1 cellular context compared by ENCODE assay signal in genomic region chr5:81450940-81451339, GRCh38.
TF ChIP-seq lines count a peak whose summit lies in the region.

No MANE protein-coding gene starts in this region.

TF ChIP-seq in WTC11, 78 proteins besides CTCF, POLR2A, EP300 and RAD21:
- no peak for TF ChIP-seq ARID4B (CRISPR knock-in tag; IDR thresholded peaks at IDR 0.05; ENCODE audit: borderline replicate concordance)
- peak; percentile 94 for TF ChIP-seq GABPB1 (CRISPR knock-in tag; IDR thresholded peaks at IDR 0.05)
- no peak for TF ChIP-seq EMX1 (CRISPR knock-in tag; IDR thresholded peaks at IDR 0.05)
